8 cellular contexts compared by ENCODE assay signal in genomic region chr6:151391021-151391470, GRCh38. TPM values are rescaled to one million over a fixed set of nuclear protein-coding genes. Genes with fewer than 3 reads are reported as not detected.
DNase-seq lines count a peak whose midpoint lies in the region; ATAC-seq and TF ChIP-seq lines count a peak whose summit lies in the region.

No MANE protein-coding gene starts in this region.

- H4K20me1 ChIP-seq in PC-3 (ENCODE audit: low read length) = peaks cover 16% of the 10 kb centered on the region

- H3K36me3 Mint-ChIP-seq in naive thymus-derived CD8-positive, alpha-beta T cell = peaks cover 0 to 12% (median 0%) of the 10 kb centered on the region in 3 donors
- H3K36me3 Mint-ChIP-seq in stimulated activated memory B cell treated with anti-CD40 and anti-IgM and Interleukin-4, amounts not matched to agents 10 μg/mL and 1 μg/mL and 100 μg/mL, for 72 hours = peaks cover 21% of the 10 kb centered on the region

- peaks cover 0 to 4% (median 0%) of the 10 kb centered on the region in 9 donors for H3K9me3 Mint-ChIP-seq in naive thymus-derived CD8-positive, alpha-beta T cell
- no peaks in the 10 kb centered on the region for H3K9me3 Mint-ChIP-seq in stimulated activated memory B cell treated with anti-CD40 and anti-IgM and Interleukin-4, amounts not matched to agents 10 μg/mL and 1 μg/mL and 100 μg/mL, for 72 hours

- H3K27ac ChIP-seq in ACC112 (ENCODE audit: low read depth, low read length) (peak overlapping the region; percentile 91), PC-3 (ENCODE audit: low read length) (peak overlapping the region; percentile 89)

- peak overlapping the region; percentile 69 for H2AFZ ChIP-seq in ACC112 (ENCODE audit: low read length, unreplicated experiment)
- peak overlapping the region; percentile 55; the same call in 1 of the 2 replicates for H2AFZ ChIP-seq in PC-3 (ENCODE audit: low read length)

- no peaks in the 10 kb centered on the region for H3K27me3 Mint-ChIP-seq in naive thymus-derived CD8-positive, alpha-beta T cell
- no peaks in the 10 kb centered on the region for H3K27me3 Mint-ChIP-seq in stimulated activated memory B cell treated with anti-CD40 and anti-IgM and Interleukin-4, amounts not matched to agents 10 μg/mL and 1 μg/mL and 100 μg/mL, for 72 hours

- TF ChIP-seq CTCF in PC-3 (conservative IDR thresholded peaks at IDR 0.05; ENCODE audit: low read depth, low read length) = no peak
- no peak for TF ChIP-seq CTCF in fibroblast of mammary gland (conservative IDR thresholded peaks at IDR 0.05; ENCODE audit: control insufficient read depth, insufficient read depth, low read depth, low read length)

- DNase-seq in PC-3 = no peak
- DNase-seq in activated T-helper 1 cell treated with Interleukin-2 at 50 U/mL for 16 hours (ENCODE audit: low read depth) = peak; percentile 77
- peak; percentile 55 for DNase-seq in fibroblast of mammary gland (ENCODE audit: low read depth)
- DNase-seq in naive thymus-derived CD8-positive, alpha-beta T cell = peak in 9 of 10 donors; percentile 71 to 90 (median 81)

- peak overlapping the region in 5 of 10 donors; percentile 86 to 97 (median 94) for H3K4me3 Mint-ChIP-seq in naive thymus-derived CD8-positive, alpha-beta T cell
- peak overlapping the region; percentile 95 for H3K4me3 Mint-ChIP-seq in stimulated activated memory B cell treated with anti-CD40 and anti-IgM and Interleukin-4, amounts not matched to agents 10 μg/mL and 1 μg/mL and 100 μg/mL, for 72 hours

- BruUV-seq in PC-3 (replicated peaks; lab: Mats Ljungman, UMichigan) = no TSS peak

- H3K27me3 ChIP-seq in ACC112 (ENCODE audit: insufficient read depth, low read length) (no peaks in the 10 kb centered on the region), PC-3 (ENCODE audit: low read length) (no peaks in the 10 kb centered on the region)

- peak; percentile 12 for ATAC-seq in GM18868 (IDR thresholded peaks at IDR 0.05; ENCODE audit: unreplicated experiment)
- ATAC-seq in HG03108 (IDR thresholded peaks at IDR 0.05; ENCODE audit: unreplicated experiment) = peak; percentile 2
- no peak; the same call in 1 of the 2 replicates for ATAC-seq in PC-3
- peak; percentile 3 to 7 for ATAC-seq in naive thymus-derived CD8-positive, alpha-beta T cell
- peak; percentile 28 for ATAC-seq in stimulated activated memory B cell treated with anti-CD40 and anti-IgM and Interleukin-4, amounts not matched to agents 10 μg/mL and 1 μg/mL and 100 μg/mL, for 72 hours

- H3K9me3 ChIP-seq in PC-3 (ENCODE audit: low read length) = no peaks in the 10 kb centered on the region

- no peaks in the 10 kb centered on the region for H3F3A ChIP-seq in PC-3 (ENCODE audit: low read length, unreplicated experiment)

- H3K4me1 ChIP-seq in ACC112 (ENCODE audit: control insufficient read depth, insufficient read depth, low read length, unreplicated experiment) = peaks cover 38% of the 10 kb centered on the region
- peaks cover 30% of the 10 kb centered on the region for H3K4me1 ChIP-seq in PC-3 (ENCODE audit: insufficient read depth, low read length)

- 0 out of 2 replicates have a peak, but pooled peaks cover 2% of the 10 kb centered on the region for H3K36me3 ChIP-seq in ACC112 (ENCODE audit: insufficient read depth, low read length)
- peaks cover 11% of the 10 kb centered on the region; the same call in 1 of the 2 replicates for H3K36me3 ChIP-seq in PC-3 (ENCODE audit: low read depth, low read length)

- H3K9me2 ChIP-seq in PC-3 (replicated peaks; ENCODE audit: low read length) = no peaks in the 10 kb centered on the region

- H3K4me2 ChIP-seq in PC-3 (ENCODE audit: low read length) = peak overlapping the region; percentile 81

- peaks cover 23 to 73% (median 52%) of the 10 kb centered on the region in 4 donors for H3K4me1 Mint-ChIP-seq in naive thymus-derived CD8-positive, alpha-beta T cell
- peaks cover 37% of the 10 kb centered on the region for H3K4me1 Mint-ChIP-seq in stimulated activated memory B cell treated with anti-CD40 and anti-IgM and Interleukin-4, amounts not matched to agents 10 μg/mL and 1 μg/mL and 100 μg/mL, for 72 hours

- CTCF ChIA-PET in PC-3 (lab: Charles Lee) = no interaction called here

- POLR2A ChIA-PET in PC-3 (lab: Charles Lee; ENCODE audit: unreplicated experiment) = interaction anchor here (0.6 kb wide), 1 partner anchor 16 kb away, joined by 6 read pairs; no protein-coding TSS in a partner anchor
- POLR2A ChIA-PET in naive thymus-derived CD8-positive, alpha-beta T cell (lab: Charles Lee) = interaction anchor here (0.6 to 3.9 kb wide), 16 partner anchors 10 to 1642 kb away, joined by 3 to 49 read pairs (median 6); partner anchors contain the start of gene RMND1

- H3K27ac Mint-ChIP-seq in naive thymus-derived CD8-positive, alpha-beta T cell = peak overlapping the region in 7 of 10 donors; percentile 29 to 99 (median 91)
- H3K27ac Mint-ChIP-seq in stimulated activated memory B cell treated with anti-CD40 and anti-IgM and Interleukin-4, amounts not matched to agents 10 μg/mL and 1 μg/mL and 100 μg/mL, for 72 hours = peak overlapping the region; percentile 94

- H3K79me2 ChIP-seq in ACC112 (ENCODE audit: control insufficient read depth, insufficient read depth, low read length, unreplicated experiment) (peaks cover 71% of the 10 kb centered on the region), PC-3 (ENCODE audit: low read length) (peaks cover 81% of the 10 kb centered on the region)

- H3K4me3 ChIP-seq in ACC112 (ENCODE audit: low read depth, low read length) (peak overlapping the region; percentile 93), PC-3 (ENCODE audit: low read length) (peak overlapping the region; percentile 81), fibroblast of mammary gland (ENCODE audit: control insufficient read depth, low read depth, low read length) (peak overlapping the region; percentile 60)

- peak overlapping the region; percentile 99 for H3K9ac ChIP-seq in PC-3 (ENCODE audit: low read length)

- intact Hi-C loops in PC-3 (cut with micrococcal nuclease) = loop anchor here (2.0 kb wide), 1 partner anchor 62 kb away; the partner anchor contains the start of gene RMND1

RNA-seq across cellular contexts. Expression of gene ZBTB2, which starts 0.3 kb away (rescaled TPM):
- 17.5 and 20.3 TPM in 2 replicates for total RNA-seq in PC-3 (2014; rRNA removed)
- total RNA-seq in naive thymus-derived CD8-positive, alpha-beta T cell = 10 to 100 TPM; 32.0 to 32.4 TPM
- polyA plus RNA-seq in naive thymus-derived CD8-positive, alpha-beta T cell = 10 to 100 TPM; 12.3 to 18.8 (median 15.0) TPM
